In genomic region chr22:48313156-48313555, GRCh38 we compare ENCODE assay signal across 25 cellular contexts.
"Had no signal": no experiment of that assay in that cellular context is flagged by ENCODE, and none has a peak within 500 bp of the region (broad histone marks: within the 10 kb centered on the region; RNA-seq: fewer than 3 reads in every experiment).

No MANE protein-coding gene starts in this region.

- H3K36me3 ChIP-seq: left ventricle myocardium inferior, ovary, right atrium auricular region, right lobe of liver, tibial nerve, uterus had no signal

- H3K4me3 ChIP-seq: hepatocyte, left ventricle myocardium inferior, lung, mucosa of descending colon, ovary, right atrium auricular region, right lobe of liver, smooth muscle cell, tibial nerve, uterus had no signal

- DNase-seq: left ventricle myocardium inferior; mesendoderm; midbrain; mucosa of descending colon; naive thymus-derived CD4-positive, alpha-beta T cell; stimulated activated CD4-positive, alpha-beta T cell treated with anti-CD3 and anti-CD28 coated beads, Interleukin-1b, Interleukin-23, amount 100 ng/mL, for 48 hours; stimulated activated CD4-positive, alpha-beta T cell treated with anti-CD3 and anti-CD28 coated beads, Interleukin-2, amount 100 ng/mL, for 48 hours; stimulated activated CD4-positive, alpha-beta T cell treated with anti-CD3 and anti-CD28 coated beads, Interleukin-4, amount 100 ng/mL, for 4 hours; stimulated activated CD8-positive, alpha-beta memory T cell treated with anti-CD3 and anti-CD28 coated beads, Interleukin-4, amount 100 ng/mL, for 48 hours; stimulated activated naive CD4-positive, alpha-beta T cell treated with Interleukin-2 at 50 U/mL for 16 hours; stimulated activated naive CD8-positive, alpha-beta T cell treated with anti-CD3 and anti-CD28 coated beads, Interleukin-15, amount 100 ng/mL, for 72 hours; substantia nigra; uterus had no signal

- H3K27ac Mint-ChIP-seq: naive thymus-derived CD4-positive, alpha-beta T cell; natural killer cell treated with Interleukin-12 subunit alpha and Interleukin-12 subunit beta and Interleukin-15 and Interleukin-18, amount 100 ng/mL, for 72 hours; progenitor cell of endocrine pancreas; stimulated activated memory B cell treated with anti-CD40 and anti-IgM and Interleukin-4, amounts not matched to agents 10 μg/mL and 1 μg/mL and 100 μg/mL, for 72 hours; stimulated activated naive CD8-positive, alpha-beta T cell treated with anti-CD3 and anti-CD28 coated beads, Interleukin-15, amount 100 ng/mL, for 72 hours; type B pancreatic cell had no signal

- H3K4me3 Mint-ChIP-seq: natural killer cell treated with Interleukin-12 subunit alpha and Interleukin-12 subunit beta and Interleukin-15 and Interleukin-18, amount 100 ng/mL, for 72 hours; neural crest cell; stimulated activated memory B cell treated with anti-CD40 and anti-IgM and Interleukin-4, amounts not matched to agents 10 μg/mL and 1 μg/mL and 100 μg/mL, for 72 hours; stimulated activated naive CD8-positive, alpha-beta T cell treated with anti-CD3 and anti-CD28 coated beads, Interleukin-15, amount 100 ng/mL, for 72 hours; type B pancreatic cell had no signal

- H3K79me2 ChIP-seq: hepatocyte had no signal

- H3K36me3 Mint-ChIP-seq: stimulated activated memory B cell treated with anti-CD40 and anti-IgM and Interleukin-4, amounts not matched to agents 10 μg/mL and 1 μg/mL and 100 μg/mL, for 72 hours; type B pancreatic cell had no signal

- H3K27ac ChIP-seq: hepatocyte, left ventricle myocardium inferior, ovary, right atrium auricular region, right lobe of liver, tibial nerve, uterus had no signal

- H3K27me3 ChIP-seq: hepatocyte, ovary, right atrium auricular region, right lobe of liver, tibial nerve, uterus had no signal

- H3K4me1 ChIP-seq: left ventricle myocardium inferior, right atrium auricular region, right lobe of liver, tibial nerve, uterus had no signal

- H2AFZ ChIP-seq: hepatocyte had no signal

- H3K9me3 ChIP-seq: ovary, uterus had no signal

- ATAC-seq: mucosa of descending colon; naive thymus-derived CD4-positive, alpha-beta T cell; natural killer cell treated with Interleukin-12 subunit alpha and Interleukin-12 subunit beta and Interleukin-15 and Interleukin-18, amount 100 ng/mL, for 72 hours; right lobe of liver; stimulated activated memory B cell treated with anti-CD40 and anti-IgM and Interleukin-4, amounts not matched to agents 10 μg/mL and 1 μg/mL and 100 μg/mL, for 72 hours; stimulated activated naive CD8-positive, alpha-beta T cell treated with anti-CD3 and anti-CD28 coated beads, Interleukin-15, amount 100 ng/mL, for 72 hours had no signal

- H3K4me1 Mint-ChIP-seq: naive thymus-derived CD4-positive, alpha-beta T cell; neural crest cell; stimulated activated memory B cell treated with anti-CD40 and anti-IgM and Interleukin-4, amounts not matched to agents 10 μg/mL and 1 μg/mL and 100 μg/mL, for 72 hours; stimulated activated naive CD8-positive, alpha-beta T cell treated with anti-CD3 and anti-CD28 coated beads, Interleukin-15, amount 100 ng/mL, for 72 hours had no signal

- H3K4me2 ChIP-seq: smooth muscle cell had no signal
